8 cellular contexts compared by ENCODE assay signal in the genomic region with DNA sequence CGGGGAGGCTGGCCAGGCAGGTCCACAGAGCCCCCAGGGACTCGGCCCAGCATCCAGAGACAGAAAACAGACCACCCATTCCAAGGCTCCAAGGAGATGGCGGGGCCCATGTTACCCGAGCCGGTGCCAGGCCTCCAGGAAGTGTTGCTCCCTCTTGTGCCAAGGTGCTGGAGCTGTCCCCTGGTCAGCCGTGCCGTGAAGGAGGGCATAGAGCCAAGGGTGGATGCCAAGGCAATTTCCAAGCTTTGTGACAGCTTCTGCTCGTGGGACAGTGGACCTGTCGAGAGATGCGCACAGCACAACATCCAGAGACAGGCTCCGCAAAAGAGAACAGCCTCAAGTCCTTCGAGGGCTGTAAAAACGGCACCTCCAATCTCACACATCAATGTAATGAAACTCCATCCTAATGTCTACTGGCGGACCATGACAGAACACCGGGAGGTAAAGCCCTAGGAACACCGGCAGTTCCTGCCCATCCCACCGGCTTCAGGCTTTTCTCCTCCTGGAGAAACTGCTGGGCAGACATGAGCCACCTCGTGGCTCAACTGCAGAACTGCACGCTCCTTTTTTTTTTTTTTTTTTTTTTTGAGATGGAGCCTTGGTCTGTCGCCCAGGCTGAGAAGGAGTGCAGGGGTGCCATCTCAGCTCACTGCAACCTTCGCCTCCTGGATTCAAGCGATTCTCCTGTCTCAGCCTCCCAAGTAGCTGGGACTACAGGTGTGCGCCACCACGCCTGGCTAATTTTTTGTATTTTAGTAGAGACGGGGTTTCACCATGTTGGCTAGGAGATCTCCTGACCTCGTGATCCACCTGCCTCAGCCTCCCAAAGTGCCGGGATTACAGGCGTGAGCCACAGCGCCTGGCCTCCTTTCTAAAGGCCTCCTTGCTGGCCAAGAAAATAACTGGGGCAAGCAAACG. TPM values are rescaled to one million over a fixed set of nuclear protein-coding genes. Genes with fewer than 3 reads are reported as not detected.
A peak's percentile ranks its signal among the peaks of the same experiment; 100 is the strongest.
DNase-seq lines count a peak whose midpoint lies in the region; ATAC-seq and TF ChIP-seq lines count a peak whose summit lies in the region.

No MANE protein-coding gene starts in this region.

- no peak for TF ChIP-seq POLR2A in body of pancreas (IDR thresholded peaks at IDR 0.05)

- 45 to 48% methylated on average over 25 to 30 of the region's 30 CpGs for WGBS in body of pancreas, 2 donors

- DNase-seq in Caki2 (ENCODE audit: low read depth) (peak; percentile 73), H7 (peak; percentile 93), NCI-H526 treated with DMSO at 0.1 percent for 48 hours (lab: John Stamatoyannopoulos, UW) (peak; percentile 28), body of pancreas (peak; percentile 20 to 51 (median 41)), inferior parietal cortex (ENCODE audit: extremely low spot score) (peak; percentile 73), stromal cell of bone marrow (ENCODE audit: low read depth) (peak; percentile 21)

- H3K9me3 ChIP-seq in body of pancreas = no peaks in the 10 kb centered on the region

- H3K27me3 ChIP-seq in H7 (ENCODE audit: control insufficient read depth, insufficient read depth, low read length) = no peaks in the 10 kb centered on the region
- no peaks in the 10 kb centered on the region for H3K27me3 ChIP-seq in body of pancreas

- peak; percentile 60 for ATAC-seq in body of pancreas
- no peak for ATAC-seq in HG03469 (IDR thresholded peaks at IDR 0.05; ENCODE audit: unreplicated experiment)
- ATAC-seq in HG03439 (IDR thresholded peaks at IDR 0.05; ENCODE audit: unreplicated experiment) = no peak

- H3K4me1 ChIP-seq in body of pancreas = peaks cover 7% of the 10 kb centered on the region

- no peak overlapping the region for H3K27ac ChIP-seq in body of pancreas

- intact Hi-C loops in body of pancreas (cut with DNase I) = loop anchor here (10.0 kb wide), 1 partner anchor 61 kb away; no protein-coding TSS in a partner anchor

- H3K36me3 ChIP-seq in H7 (replicated peaks; ENCODE audit: control insufficient read depth, insufficient read depth, low read length) (no peaks in the 10 kb centered on the region), body of pancreas (replicated peaks in 1 of 2; ENCODE audit: insufficient read depth in 1 of 2, low read depth in 2 of 2) (no peaks in the 10 kb centered on the region)

- TF ChIP-seq CTCF in body of pancreas (IDR thresholded peaks at IDR 0.05) = peak; percentile 31 to 82 (median 64)

- in situ Hi-C loops in Caki2 (cut with HindIII; ENCODE audit: low pct_unique_long_range_greater_than_20kb, low sequenced_read_pairs) = no loop called here

- H3K4me3 ChIP-seq in H7 (ENCODE audit: insufficient read depth, low read depth, low read length) (no peak overlapping the region), body of pancreas (no peak overlapping the region)

RNA-seq across cellular contexts. Expression of gene AVP, which starts 30.9 kb away (rescaled TPM):
- total RNA-seq in Caki2 (2014; rRNA removed; shearing (Covaris generic); ENCODE audit: low replicate concordance) = not detected in 2 replicates
- total RNA-seq in H7 (2014; rRNA removed; shearing (Covaris generic)) = not detected in 2 replicates
- not detected for total RNA-seq in body of pancreas

RNA-seq across cellular contexts. Expression of gene OXT, which starts 44.0 kb away (rescaled TPM):
- not detected in 2 replicates for total RNA-seq in Caki2 (2014; rRNA removed; shearing (Covaris generic); ENCODE audit: low replicate concordance)
- 1.5 TPM in 1 of 2 replicates, not detected in the other for total RNA-seq in H7 (2014; rRNA removed; shearing (Covaris generic))
- total RNA-seq in body of pancreas = not detected

RNA-seq across cellular contexts. Expression of gene FASTKD5, which starts 44.2 kb away (rescaled TPM):
- total RNA-seq in Caki2 (2014; rRNA removed; shearing (Covaris generic); ENCODE audit: low replicate concordance) = 6.4 and 7.1 TPM in 2 replicates
- 20.4 and 22.0 TPM in 2 replicates for total RNA-seq in H7 (2014; rRNA removed; shearing (Covaris generic))
- 1 to 10 TPM; 7.0 to 7.3 TPM for total RNA-seq in body of pancreas

RNA-seq across cellular contexts. Expression of gene UBOX5, which starts 44.2 kb away (rescaled TPM):
- total RNA-seq in Caki2 (2014; rRNA removed; shearing (Covaris generic); ENCODE audit: low replicate concordance) = 3.6 and 6.3 TPM in 2 replicates
- 6.4 and 6.9 TPM in 2 replicates for total RNA-seq in H7 (2014; rRNA removed; shearing (Covaris generic))
- 1 to 10 TPM; 3.9 to 4.9 TPM for total RNA-seq in body of pancreas

RNA-seq across cellular contexts. Expression of gene LZTS3, which starts 57.9 kb away (rescaled TPM):
- total RNA-seq in Caki2 (2014; rRNA removed; shearing (Covaris generic); ENCODE audit: low replicate concordance) = 1.9 and 4.6 TPM in 2 replicates
- total RNA-seq in H7 (2014; rRNA removed; shearing (Covaris generic)) = 10.2 and 11.0 TPM in 2 replicates
- total RNA-seq in body of pancreas = 10 to 100 TPM; 38.4 to 72.2 TPM

Comparison
In these comparisons a context has a peak if more than half of its experiments do, and no peak if none do; other contexts are left out.
1. DNase-seq: peak in every context shown above with its lines; median percentile 93 in H7; 73 in Caki2; 73 in inferior parietal cortex; 41 in body of pancreas; 28 in NCI-H526 treated with DMSO at 0.1 percent for 48 hours; 21 in stromal cell of bone marrow.